ENCODE assay signal across 13 cellular contexts in genomic region chr10:6114299-6114698, GRCh38. TPM values are rescaled to one million over a fixed set of nuclear protein-coding genes. Genes with fewer than 3 reads are reported as not detected.
DNase-seq lines count a peak whose midpoint lies in the region; ATAC-seq, FAIRE-seq and TF ChIP-seq lines count a peak whose summit lies in the region.
"Had no signal": no experiment of that assay in that cellular context is flagged by ENCODE, and none has a peak within 500 bp of the region (broad histone marks: within the 10 kb centered on the region; RNA-seq: fewer than 3 reads in every experiment).

No MANE protein-coding gene starts in this region.

- WGBS in sigmoid colon, 2 donors: 90% methylated on average over 4 of the region's 4 CpGs

- ATAC-seq in activated CD4-positive, alpha-beta T cell treated with anti-CD3 and anti-CD28 coated beads for 36 hours: peak; percentile 80
- ATAC-seq in HG03565 (IDR thresholded peaks at IDR 0.05; ENCODE audit: unreplicated experiment): peak; percentile 66
- ATAC-seq in GM18868 (IDR thresholded peaks at IDR 0.05; ENCODE audit: unreplicated experiment): no peak
- no peak for ATAC-seq in HG03432 (IDR thresholded peaks at IDR 0.05; ENCODE audit: unreplicated experiment)
- ATAC-seq: left colon had no signal

- H3K27ac ChIP-seq in astrocyte (ENCODE audit: low read depth, low read length) (peak overlapping the region; percentile 77), sigmoid colon (peak overlapping the region in 3 of 4 donors; percentile 8 to 44 (median 28))

- peaks cover 20% of the 10 kb centered on the region for H4K20me1 ChIP-seq in astrocyte (ENCODE audit: insufficient read depth, low read length)

- H2AFZ ChIP-seq in astrocyte (ENCODE audit: low read depth, low read length): no peak overlapping the region

- TF ChIP-seq POLR2A in sigmoid colon (IDR thresholded peaks at IDR 0.05): no peak

- no peaks in the 10 kb centered on the region for H3K27me3 Mint-ChIP-seq in activated CD4-positive, alpha-beta T cell treated with anti-CD3 and anti-CD28 coated beads for 36 hours
- no peaks in the 10 kb centered on the region for H3K27me3 Mint-ChIP-seq in activated CD4-positive, alpha-beta T cell treated with anti-CD3 and anti-CD28 coated beads, Interleukin-2, amount 10 ng/mL, durations not matched to agents 7 days and 5 days
- H3K27me3 Mint-ChIP-seq in astrocyte (ENCODE audit: low read depth, unreplicated experiment): no peaks in the 10 kb centered on the region

- H3K4me3 ChIP-seq in astrocyte (ENCODE audit: insufficient read depth, low read depth, low read length) (no peak overlapping the region), sigmoid colon (no peak overlapping the region)

- peaks cover 65% of the 10 kb centered on the region for H3K36me3 Mint-ChIP-seq in activated CD4-positive, alpha-beta T cell treated with anti-CD3 and anti-CD28 coated beads for 36 hours (ENCODE audit: low read depth)
- peaks cover 67% of the 10 kb centered on the region for H3K36me3 Mint-ChIP-seq in activated CD4-positive, alpha-beta T cell treated with anti-CD3 and anti-CD28 coated beads, Interleukin-2, amount 10 ng/mL, durations not matched to agents 7 days and 5 days (ENCODE audit: low read depth)
- peaks cover 9% of the 10 kb centered on the region for H3K36me3 Mint-ChIP-seq in astrocyte (ENCODE audit: low read depth, unreplicated experiment)

- peaks cover 12% of the 10 kb centered on the region for H3K4me1 ChIP-seq in astrocyte (ENCODE audit: insufficient read depth, low read length)
- peaks cover 0 to 14% (median 2%) of the 10 kb centered on the region in 4 donors for H3K4me1 ChIP-seq in sigmoid colon

- H3K4me1 Mint-ChIP-seq in activated CD4-positive, alpha-beta T cell treated with anti-CD3 and anti-CD28 coated beads for 36 hours: peaks cover 39% of the 10 kb centered on the region
- peaks cover 27% of the 10 kb centered on the region for H3K4me1 Mint-ChIP-seq in activated CD4-positive, alpha-beta T cell treated with anti-CD3 and anti-CD28 coated beads, Interleukin-2, amount 10 ng/mL, durations not matched to agents 7 days and 5 days
- H3K4me1 Mint-ChIP-seq in astrocyte (ENCODE audit: low read depth, unreplicated experiment): peaks cover 17% of the 10 kb centered on the region

- no peaks in the 10 kb centered on the region for H3K9me3 ChIP-seq in astrocyte (ENCODE audit: insufficient read depth, low read depth, low read length)
- no peaks in the 10 kb centered on the region for H3K9me3 ChIP-seq in sigmoid colon

- H3K9me3 Mint-ChIP-seq in activated CD4-positive, alpha-beta T cell treated with anti-CD3 and anti-CD28 coated beads for 36 hours (ENCODE audit: low read depth): no peaks in the 10 kb centered on the region
- H3K9me3 Mint-ChIP-seq in activated CD4-positive, alpha-beta T cell treated with anti-CD3 and anti-CD28 coated beads, Interleukin-2, amount 10 ng/mL, durations not matched to agents 7 days and 5 days: no peaks in the 10 kb centered on the region
- H3K9me3 Mint-ChIP-seq in astrocyte (ENCODE audit: unreplicated experiment): no peaks in the 10 kb centered on the region

- H3K4me3 Mint-ChIP-seq in activated CD4-positive, alpha-beta T cell treated with anti-CD3 and anti-CD28 coated beads for 36 hours: no peak overlapping the region
- no peak overlapping the region for H3K4me3 Mint-ChIP-seq in activated CD4-positive, alpha-beta T cell treated with anti-CD3 and anti-CD28 coated beads, Interleukin-2, amount 10 ng/mL, durations not matched to agents 7 days and 5 days
- no peak overlapping the region for H3K4me3 Mint-ChIP-seq in astrocyte (ENCODE audit: unreplicated experiment)

- H3K4me2 ChIP-seq in astrocyte (ENCODE audit: low read length): peak overlapping the region; percentile 19

- H3K9ac ChIP-seq in astrocyte (ENCODE audit: low read length): peak overlapping the region; percentile 60

- FAIRE-seq in astrocyte (lab: Jason Lieb, UNC): no peak
- FAIRE-seq in HTR-8/SVneo (lab: Jason Lieb, UNC): no peak

- no peak for TF ChIP-seq EP300 in sigmoid colon (IDR thresholded peaks at IDR 0.05)

- H3K27me3 ChIP-seq in astrocyte (ENCODE audit: insufficient read depth, low read length) (no peaks in the 10 kb centered on the region), sigmoid colon (no peaks in the 10 kb centered on the region)

- no peak for DNase-seq in activated CD4-positive, alpha-beta T cell treated with anti-CD3 and anti-CD28 coated beads for 36 hours
- no peak for DNase-seq in activated CD4-positive, alpha-beta T cell treated with anti-CD3 and anti-CD28 coated beads, Interleukin-2, amount 10 ng/mL, durations not matched to agents 7 days and 5 days
- DNase-seq in astrocyte (ENCODE audit: low read depth) (peak; percentile 16), sigmoid colon (no peak), HTR-8/SVneo (ENCODE audit: insufficient read length, low spot score) (no peak)
- DNase-seq: 8988T; activated CD8-positive, alpha-beta memory T cell treated with anti-CD3 and anti-CD28 coated beads, Interleukin-2, amount 50 U/mL, for 48 hours; left colon; stimulated activated CD4-positive, alpha-beta T cell treated with anti-CD3 and anti-CD28 coated beads, Interleukin-2, amount 100 ng/mL, for 48 hours had no signal

- intact Hi-C loops in activated CD4-positive, alpha-beta T cell treated with anti-CD3 and anti-CD28 coated beads for 36 hours (cut with DNase I, micrococcal nuclease): no loop called here
- intact Hi-C loops in sigmoid colon (cut with DNase I): no loop called here

- CTCF ChIA-PET in activated CD4-positive, alpha-beta T cell treated with anti-CD3 and anti-CD28 coated beads for 36 hours (lab: Charles Lee): interaction anchor here (0.8 to 1.0 kb wide), 2 partner anchors 22 to 288 kb away, joined by 3 to 4 read pairs; no protein-coding TSS in a partner anchor
- CTCF ChIA-PET in activated CD4-positive, alpha-beta T cell treated with anti-CD3 and anti-CD28 coated beads, Interleukin-2, amount 10 ng/mL, durations not matched to agents 7 days and 5 days (lab: Charles Lee): interaction anchor here (0.6 kb wide), 1 partner anchor 73 kb away, joined by 3 read pairs; no protein-coding TSS in a partner anchor

- peaks cover 14% of the 10 kb centered on the region for H3K79me2 ChIP-seq in astrocyte (ENCODE audit: insufficient read depth, low read length)

- TF ChIP-seq CTCF in astrocyte (IDR thresholded peaks at IDR 0.05; ENCODE audit: insufficient read depth, low read depth, low read length) (no peak), sigmoid colon (IDR thresholded peaks at IDR 0.05) (no peak)

- peak overlapping the region; percentile 82 for H3K27ac Mint-ChIP-seq in activated CD4-positive, alpha-beta T cell treated with anti-CD3 and anti-CD28 coated beads for 36 hours
- no peak overlapping the region for H3K27ac Mint-ChIP-seq in activated CD4-positive, alpha-beta T cell treated with anti-CD3 and anti-CD28 coated beads, Interleukin-2, amount 10 ng/mL, durations not matched to agents 7 days and 5 days
- H3K27ac Mint-ChIP-seq in astrocyte (ENCODE audit: unreplicated experiment): peak overlapping the region; percentile 14

- H3K36me3 ChIP-seq in astrocyte (ENCODE audit: insufficient read depth, low read length) (peaks cover 47% of the 10 kb centered on the region), sigmoid colon (peaks cover 27 to 80% (median 42%) of the 10 kb centered on the region in 4 donors)

- POLR2A ChIA-PET in activated CD4-positive, alpha-beta T cell treated with anti-CD3 and anti-CD28 coated beads for 36 hours (lab: Charles Lee): no interaction called here
- POLR2A ChIA-PET in activated CD4-positive, alpha-beta T cell treated with anti-CD3 and anti-CD28 coated beads, Interleukin-2, amount 10 ng/mL, durations not matched to agents 7 days and 5 days (lab: Charles Lee): no interaction called here

RNA-seq across cellular contexts. Expression of gene RBM17, which starts 25.5 kb away (rescaled TPM):
- total RNA-seq in activated CD4-positive, alpha-beta T cell treated with anti-CD3 and anti-CD28 coated beads for 36 hours: 100 to 1,000 TPM; 206 to 246 TPM
- 100 to 1,000 TPM; 164 to 177 TPM for total RNA-seq in activated CD4-positive, alpha-beta T cell treated with anti-CD3 and anti-CD28 coated beads, Interleukin-2, amount 10 ng/mL, durations not matched to agents 7 days and 5 days
- 69.7 and 71.3 TPM in 2 replicates for total RNA-seq in astrocyte
- 10 to 100 TPM; 50.8 to 63.1 (median 54.8) TPM for total RNA-seq in sigmoid colon
- 10 to 100 TPM; 32.8 to 74.2 (median 40.2) TPM for polyA plus RNA-seq in sigmoid colon

RNA-seq across cellular contexts. Expression of gene IL2RA, which starts 52.1 kb away (rescaled TPM):
- 100 to 1,000 TPM; 659 to 980 TPM for total RNA-seq in activated CD4-positive, alpha-beta T cell treated with anti-CD3 and anti-CD28 coated beads for 36 hours
- total RNA-seq in activated CD4-positive, alpha-beta T cell treated with anti-CD3 and anti-CD28 coated beads, Interleukin-2, amount 10 ng/mL, durations not matched to agents 7 days and 5 days: 100 to 1,000 TPM; 124 to 142 TPM
- not detected in 2 replicates for total RNA-seq in astrocyte
- 1 to 10 TPM in 2 of 4 donors, under 1 TPM in 1, not detected in 1; 0.99 to 9.0 (median 2.5) TPM for total RNA-seq in sigmoid colon
- 10 to 100 TPM in 1 of 3 donors, 1 to 10 TPM in 1, under 1 TPM in 1; 0.60 to 14.0 (median 6.9) TPM for polyA plus RNA-seq in sigmoid colon
- total RNA-seq: LHCN-M2 had no signal

Comparison
In these comparisons a context has a peak if more than half of its experiments do, and no peak if none do; other contexts are left out.
1. ATAC-seq: peak in activated CD4-positive, alpha-beta T cell treated with anti-CD3 and anti-CD28 coated beads for 36 hours (single experiment) and HG03565 (single experiment); none in GM18868 (single experiment) and HG03432 (single experiment).
2. RNA of gene IL2RA, which starts 52.1 kb away (total RNA-seq): 659 to 980 TPM in activated CD4-positive, alpha-beta T cell treated with anti-CD3 and anti-CD28 coated beads for 36 hours and 124 to 142 TPM in activated CD4-positive, alpha-beta T cell treated with anti-CD3 and anti-CD28 coated beads, Interleukin-2, amount 10 ng/mL, durations not matched to agents 7 days and 5 days; 0.99 to 9.0 TPM in sigmoid colon and not detected in astrocyte; every median in the first group is over 10 times any median in the second.